ENCODE assay signal across 10 cellular contexts in genomic region chr3:134359121-134360010, GRCh38. TPM values are rescaled to one million over a fixed set of nuclear protein-coding genes. Genes with fewer than 3 reads are reported as not detected.
DNase-seq lines count a peak whose midpoint lies in the region; ATAC-seq and TF ChIP-seq lines count a peak whose summit lies in the region.
"Had no signal": no experiment of that assay in that cellular context is flagged by ENCODE, and none has a peak within 500 bp of the region (broad histone marks: within the 10 kb centered on the region; RNA-seq: fewer than 3 reads in every experiment).

No MANE protein-coding gene starts in this region.

- TF ChIP-seq CTCF in endothelial cell (IDR thresholded peaks at IDR 0.05; ENCODE audit: unreplicated experiment) (no peak), mucosa of descending colon (IDR thresholded peaks at IDR 0.05) (no peak), tibial nerve (IDR thresholded peaks at IDR 0.05) (no peak), colonic mucosa (IDR thresholded peaks at IDR 0.05) (no peak)

- H3K9me3 Mint-ChIP-seq in endothelial cell (ENCODE audit: unreplicated experiment): no peaks in the 10 kb centered on the region
- no peaks in the 10 kb centered on the region for H3K9me3 Mint-ChIP-seq in activated T-helper 2 cell treated with anti-CD3 and anti-CD28 coated beads, Interferon-gamma antibody, Interleukin-2, Interleukin-4, amounts not matched to agents 10 μg/mL and 5 μg/mL and 100 μg/mL, durations not matched to agents 14 hours and 24 hours and 36 hours
- H3K9me3 Mint-ChIP-seq: activated CD4-positive, alpha-beta memory T cell treated with anti-CD3 and anti-CD28 coated beads for 36 hours had no signal

- H3K36me3 Mint-ChIP-seq in endothelial cell (ENCODE audit: low read depth, unreplicated experiment): peaks cover 40% of the 10 kb centered on the region
- H3K36me3 Mint-ChIP-seq in activated T-helper 2 cell treated with anti-CD3 and anti-CD28 coated beads, Interferon-gamma antibody, Interleukin-2, Interleukin-4, amounts not matched to agents 10 μg/mL and 5 μg/mL and 100 μg/mL, durations not matched to agents 14 hours and 24 hours and 36 hours (ENCODE audit: low read depth): no peaks in the 10 kb centered on the region
- H3K36me3 Mint-ChIP-seq: activated CD4-positive, alpha-beta memory T cell treated with anti-CD3 and anti-CD28 coated beads for 36 hours had no signal

- no peaks in the 10 kb centered on the region for H3K9me3 ChIP-seq in mucosa of descending colon
- H3K9me3 ChIP-seq in tibial nerve: no peaks in the 10 kb centered on the region
- H3K9me3 ChIP-seq in colonic mucosa: no peaks in the 10 kb centered on the region
- H3K9me3 ChIP-seq: SJSA1 had no signal

- no peak for TF ChIP-seq EP300 in tibial nerve (IDR thresholded peaks at IDR 0.05)

- no peaks in the 10 kb centered on the region for H3K36me3 ChIP-seq in mucosa of descending colon (ENCODE audit: low read depth)
- peaks cover 4 to 90% (median 13%) of the 10 kb centered on the region in 3 donors for H3K36me3 ChIP-seq in tibial nerve
- H3K36me3 ChIP-seq in colonic mucosa: peaks cover 11% of the 10 kb centered on the region

- H3K4me1 ChIP-seq in mucosa of descending colon (ENCODE audit: low read depth) (peaks cover 13% of the 10 kb centered on the region), tibial nerve (peaks cover 24 to 100% (median 87%) of the 10 kb centered on the region in 4 donors), colonic mucosa (peaks cover 7% of the 10 kb centered on the region)

- H3K27me3 ChIP-seq in tibial nerve (no peaks in the 10 kb centered on the region), colonic mucosa (no peaks in the 10 kb centered on the region)
- H3K27me3 ChIP-seq: SJSA1 had no signal

- H3K4me3 ChIP-seq in mucosa of descending colon (no peak overlapping the region), tibial nerve (no peak overlapping the region), colonic mucosa (no peak overlapping the region)
- H3K4me3 ChIP-seq: SJSA1 had no signal

- peaks cover 12% of the 10 kb centered on the region for H3K4me1 Mint-ChIP-seq in endothelial cell (ENCODE audit: unreplicated experiment)
- peaks cover 1% of the 10 kb centered on the region for H3K4me1 Mint-ChIP-seq in activated T-helper 2 cell treated with anti-CD3 and anti-CD28 coated beads, Interferon-gamma antibody, Interleukin-2, Interleukin-4, amounts not matched to agents 10 μg/mL and 5 μg/mL and 100 μg/mL, durations not matched to agents 14 hours and 24 hours and 36 hours (ENCODE audit: low read depth)

- no peak for ATAC-seq in mucosa of descending colon
- ATAC-seq in HG02870 (IDR thresholded peaks at IDR 0.05; ENCODE audit: unreplicated experiment): no peak

- peak overlapping the region; percentile 81 for H3K27ac Mint-ChIP-seq in endothelial cell (ENCODE audit: unreplicated experiment)
- no peak overlapping the region for H3K27ac Mint-ChIP-seq in activated T-helper 2 cell treated with anti-CD3 and anti-CD28 coated beads, Interferon-gamma antibody, Interleukin-2, Interleukin-4, amounts not matched to agents 10 μg/mL and 5 μg/mL and 100 μg/mL, durations not matched to agents 14 hours and 24 hours and 36 hours
- H3K27ac Mint-ChIP-seq: activated CD4-positive, alpha-beta memory T cell treated with anti-CD3 and anti-CD28 coated beads for 36 hours had no signal

- peak overlapping the region; percentile 73 for H3K4me3 Mint-ChIP-seq in endothelial cell (ENCODE audit: unreplicated experiment)
- no peak overlapping the region for H3K4me3 Mint-ChIP-seq in activated T-helper 2 cell treated with anti-CD3 and anti-CD28 coated beads, Interferon-gamma antibody, Interleukin-2, Interleukin-4, amounts not matched to agents 10 μg/mL and 5 μg/mL and 100 μg/mL, durations not matched to agents 14 hours and 24 hours and 36 hours (ENCODE audit: low read depth)
- H3K4me3 Mint-ChIP-seq: activated CD4-positive, alpha-beta memory T cell treated with anti-CD3 and anti-CD28 coated beads for 36 hours had no signal

- 73 to 85% methylated on average over 7 to 11 of the region's 13 CpGs for WGBS in tibial nerve, 2 donors

- no peak overlapping the region for H3K9ac ChIP-seq in colonic mucosa (ENCODE audit: low read depth in 2 of 2, low read length in 2 of 2)

- H3K27ac ChIP-seq in tibial nerve (peak overlapping the region; percentile 50 to 100 (median 90)), colonic mucosa (no peak overlapping the region)

- no peak for TF ChIP-seq POLR2A in tibial nerve (IDR thresholded peaks at IDR 0.05)

- peaks cover 16% of the 10 kb centered on the region for H3K27me3 Mint-ChIP-seq in endothelial cell (ENCODE audit: unreplicated experiment)
- H3K27me3 Mint-ChIP-seq in activated T-helper 2 cell treated with anti-CD3 and anti-CD28 coated beads, Interferon-gamma antibody, Interleukin-2, Interleukin-4, amounts not matched to agents 10 μg/mL and 5 μg/mL and 100 μg/mL, durations not matched to agents 14 hours and 24 hours and 36 hours (ENCODE audit: low read depth): peaks cover 10% of the 10 kb centered on the region
- H3K27me3 Mint-ChIP-seq: activated CD4-positive, alpha-beta memory T cell treated with anti-CD3 and anti-CD28 coated beads for 36 hours had no signal

- intact Hi-C loops in mucosa of descending colon (cut with DNase I, micrococcal nuclease) (no loop called here), colonic mucosa (cut with DNase I) (no loop called here)
- intact Hi-C loops in activated T-helper 2 cell treated with anti-CD3 and anti-CD28 coated beads, Interferon-gamma antibody, Interleukin-2, Interleukin-4, amounts not matched to agents 10 μg/mL and 5 μg/mL and 100 μg/mL, durations not matched to agents 14 hours and 24 hours and 36 hours (cut with micrococcal nuclease): no loop called here

- peak; percentile 83 for DNase-seq in NCI-H2171 treated with DMSO at 0.1 percent for 48 hours (lab: John Stamatoyannopoulos, UW)
- DNase-seq in endothelial cell (ENCODE audit: low spot score): no peak
- peak in 2 of 3 donors; percentile 21 to 44 for DNase-seq in mucosa of descending colon
- no peak for DNase-seq in tibial nerve (ENCODE audit: low spot score in 2 of 2)
- DNase-seq in colonic mucosa: no peak
- DNase-seq in activated T-helper 2 cell treated with anti-CD3 and anti-CD28 coated beads, Interferon-gamma antibody, Interleukin-2, Interleukin-4, amounts not matched to agents 10 μg/mL and 5 μg/mL and 100 μg/mL, durations not matched to agents 14 hours and 24 hours and 36 hours (ENCODE audit: low spot score): no peak
- DNase-seq: NCI-H2029 treated with DMSO at 0.1 percent for 48 hours had no signal

RNA-seq across cellular contexts. Expression of gene AMOTL2, which starts 14.9 kb away (rescaled TPM):
- total RNA-seq in endothelial cell (ENCODE audit: unreplicated experiment) (46.5 TPM), mucosa of descending colon (10 to 100 TPM; 17.9 to 35.1 (median 21.2) TPM), tibial nerve (100 to 1,000 TPM; 216 to 337 (median 255) TPM), colonic mucosa (10 to 100 TPM; 17.8 to 19.9 TPM)
- not detected in 2 replicates for total RNA-seq in activated T-helper 2 cell treated with anti-CD3 and anti-CD28 coated beads, Interferon-gamma antibody, Interleukin-2, Interleukin-4, amounts not matched to agents 10 μg/mL and 5 μg/mL and 100 μg/mL, durations not matched to agents 14 hours and 24 hours and 36 hours

Comparison
In these comparisons a context has a peak if more than half of its experiments do, and no peak if none do; other contexts are left out.
1. DNase-seq: peak in NCI-H2171 treated with DMSO at 0.1 percent for 48 hours (single experiment) and mucosa of descending colon (2 of 3); none in endothelial cell (single experiment), tibial nerve (0 of 2), colonic mucosa (single experiment) and activated T-helper 2 cell treated with anti-CD3 and anti-CD28 coated beads, Interferon-gamma antibody, Interleukin-2, Interleukin-4, amounts not matched to agents 10 μg/mL and 5 μg/mL and 100 μg/mL, durations not matched to agents 14 hours and 24 hours and 36 hours (single experiment).
2. RNA of gene AMOTL2, which starts 14.9 kb away (total RNA-seq): 216 to 337 TPM in tibial nerve, 46.5 TPM in endothelial cell (single experiment), 17.9 to 35.1 TPM in mucosa of descending colon and 17.8 to 19.9 TPM in colonic mucosa; not detected in activated T-helper 2 cell treated with anti-CD3 and anti-CD28 coated beads, Interferon-gamma antibody, Interleukin-2, Interleukin-4, amounts not matched to agents 10 μg/mL and 5 μg/mL and 100 μg/mL, durations not matched to agents 14 hours and 24 hours and 36 hours; every median in the first group is over 10 times any median in the second.